Comparison of ENCODE assay signal across 22 cellular contexts in genomic region chr11:123356539-123356938, GRCh38.
DNase-seq lines count a peak whose midpoint lies in the region; ATAC-seq lines count a peak whose summit lies in the region.
"Had no signal": no experiment of that assay in that cellular context is flagged by ENCODE, and none has a peak within 500 bp of the region (broad histone marks: within the 10 kb centered on the region; RNA-seq: fewer than 3 reads in every experiment).

No MANE protein-coding gene starts in this region.

- H3K27ac Mint-ChIP-seq in T-helper 1 cell treated with Interleukin-12 subunit alpha and Interleukin-12 subunit beta and Interleukin-4 antibody, amounts not matched to agents 30 μg/mL and 1 μg/mL, for 36 hours = peak overlapping the region; percentile 90
- H3K27ac Mint-ChIP-seq in natural killer cell treated with Interleukin-12 subunit alpha and Interleukin-12 subunit beta and Interleukin-15 and Interleukin-18, amount 100 ng/mL, for 72 hours = peak overlapping the region in 1 of 2 donors; percentile 64
- H3K27ac Mint-ChIP-seq in stimulated activated naive CD8-positive, alpha-beta T cell treated with anti-CD3 and anti-CD28 coated beads, Interleukin-15, Interleukin-2, amounts not matched to agents 100 ng/mL and 50 ng/mL, for 24 hours = peak overlapping the region; percentile 97
- H3K27ac Mint-ChIP-seq: CD8-positive, alpha-beta T cell; dendritic cell treated with granulocyte-macrophage colony-stimulating factor and Interleukin-4, amounts not matched to agents 40 ng/mL and 50 ng/mL, for 4 days; HFFc6 had no signal

- H3K27me3 Mint-ChIP-seq in T-helper 1 cell treated with Interleukin-12 subunit alpha and Interleukin-12 subunit beta and Interleukin-4 antibody, amounts not matched to agents 30 μg/mL and 1 μg/mL, for 36 hours (ENCODE audit: low read depth) = no peaks in the 10 kb centered on the region
- peaks cover 24 to 26% of the 10 kb centered on the region in 2 donors for H3K27me3 Mint-ChIP-seq in natural killer cell treated with Interleukin-12 subunit alpha and Interleukin-12 subunit beta and Interleukin-15 and Interleukin-18, amount 100 ng/mL, for 72 hours
- H3K27me3 Mint-ChIP-seq in stimulated activated naive CD8-positive, alpha-beta T cell treated with anti-CD3 and anti-CD28 coated beads, Interleukin-15, Interleukin-2, amounts not matched to agents 100 ng/mL and 50 ng/mL, for 24 hours = peaks cover 65% of the 10 kb centered on the region

- peaks cover 13% of the 10 kb centered on the region for H3K36me3 Mint-ChIP-seq in T-helper 1 cell treated with Interleukin-12 subunit alpha and Interleukin-12 subunit beta and Interleukin-4 antibody, amounts not matched to agents 30 μg/mL and 1 μg/mL, for 36 hours (ENCODE audit: low read depth)
- peaks cover 6% of the 10 kb centered on the region for H3K36me3 Mint-ChIP-seq in natural killer cell treated with Interleukin-12 subunit alpha and Interleukin-12 subunit beta and Interleukin-15 and Interleukin-18, amount 100 ng/mL, for 72 hours
- H3K36me3 Mint-ChIP-seq in stimulated activated naive CD8-positive, alpha-beta T cell treated with anti-CD3 and anti-CD28 coated beads, Interleukin-15, Interleukin-2, amounts not matched to agents 100 ng/mL and 50 ng/mL, for 24 hours (ENCODE audit: low read depth) = no peaks in the 10 kb centered on the region
- H3K36me3 Mint-ChIP-seq: CD8-positive, alpha-beta T cell; T-cell had no signal

- H3K4me1 Mint-ChIP-seq in T-helper 1 cell treated with Interleukin-12 subunit alpha and Interleukin-12 subunit beta and Interleukin-4 antibody, amounts not matched to agents 30 μg/mL and 1 μg/mL, for 36 hours (ENCODE audit: low read depth) = peaks cover 36% of the 10 kb centered on the region
- peaks cover 9 to 34% of the 10 kb centered on the region in 2 donors for H3K4me1 Mint-ChIP-seq in natural killer cell treated with Interleukin-12 subunit alpha and Interleukin-12 subunit beta and Interleukin-15 and Interleukin-18, amount 100 ng/mL, for 72 hours (ENCODE audit: low read depth in 2 of 2)
- H3K4me1 Mint-ChIP-seq in stimulated activated naive CD8-positive, alpha-beta T cell treated with anti-CD3 and anti-CD28 coated beads, Interleukin-15, Interleukin-2, amounts not matched to agents 100 ng/mL and 50 ng/mL, for 24 hours (ENCODE audit: low read depth) = peaks cover 36% of the 10 kb centered on the region

- peak overlapping the region; percentile 99 for H3K4me3 Mint-ChIP-seq in T-helper 1 cell treated with Interleukin-12 subunit alpha and Interleukin-12 subunit beta and Interleukin-4 antibody, amounts not matched to agents 30 μg/mL and 1 μg/mL, for 36 hours
- peak overlapping the region; percentile 92 for H3K4me3 Mint-ChIP-seq in natural killer cell treated with Interleukin-12 subunit alpha and Interleukin-12 subunit beta and Interleukin-15 and Interleukin-18, amount 100 ng/mL, for 72 hours
- peak overlapping the region; percentile 87 for H3K4me3 Mint-ChIP-seq in stimulated activated naive CD8-positive, alpha-beta T cell treated with anti-CD3 and anti-CD28 coated beads, Interleukin-15, Interleukin-2, amounts not matched to agents 100 ng/mL and 50 ng/mL, for 24 hours
- H3K4me3 Mint-ChIP-seq: CD8-positive, alpha-beta T cell; dendritic cell treated with granulocyte-macrophage colony-stimulating factor and Interleukin-4, amounts not matched to agents 40 ng/mL and 50 ng/mL, for 4 days; HFFc6 had no signal

- H3K9me3 Mint-ChIP-seq in T-helper 1 cell treated with Interleukin-12 subunit alpha and Interleukin-12 subunit beta and Interleukin-4 antibody, amounts not matched to agents 30 μg/mL and 1 μg/mL, for 36 hours = no peaks in the 10 kb centered on the region
- no peaks in the 10 kb centered on the region for H3K9me3 Mint-ChIP-seq in natural killer cell treated with Interleukin-12 subunit alpha and Interleukin-12 subunit beta and Interleukin-15 and Interleukin-18, amount 100 ng/mL, for 72 hours
- no peaks in the 10 kb centered on the region for H3K9me3 Mint-ChIP-seq in stimulated activated naive CD8-positive, alpha-beta T cell treated with anti-CD3 and anti-CD28 coated beads, Interleukin-15, Interleukin-2, amounts not matched to agents 100 ng/mL and 50 ng/mL, for 24 hours
- H3K9me3 Mint-ChIP-seq: CD8-positive, alpha-beta T cell; dendritic cell treated with granulocyte-macrophage colony-stimulating factor and Interleukin-4, amounts not matched to agents 40 ng/mL and 50 ng/mL, for 4 days; HFFc6; T-cell had no signal

- ATAC-seq in natural killer cell treated with Interleukin-12 subunit alpha and Interleukin-12 subunit beta and Interleukin-15 and Interleukin-18, amount 100 ng/mL, for 72 hours = no peak
- ATAC-seq: CD8-positive, alpha-beta T cell; T-cell had no signal

- no peak for DNase-seq in T-helper 1 cell
- peak; percentile 43 to 48 (median 47) for DNase-seq in stimulated activated CD4-positive, alpha-beta T cell treated with anti-CD3 and anti-CD28 coated beads, Interleukin-12 subunit alpha, Interleukin-12 subunit beta, amount 100 ng/mL, for 48 hours (ENCODE audit: low read depth in 2 of 3, low spot score in 1 of 3)
- DNase-seq in stimulated activated CD4-positive, alpha-beta T cell treated with anti-CD3 and anti-CD28 coated beads, Interleukin-12 subunit alpha, Interleukin-12 subunit beta, amount 100 ng/mL, for 4 hours = no peak
- DNase-seq in natural killer cell treated with Interleukin-12 subunit alpha and Interleukin-12 subunit beta and Interleukin-15 and Interleukin-18, amount 100 ng/mL, for 72 hours (ENCODE audit: low spot score) = no peak
- no peak for DNase-seq in amniotic stem cell (lab: John Stamatoyannopoulos, UW)
- DNase-seq in OCI-M2 (lab: John Stamatoyannopoulos, UW; ENCODE audit: unreplicated experiment) = no peak
- DNase-seq: amygdala; CD8-positive, alpha-beta T cell; DMS153; GM23248; HFFc6; KBM-7; kidney glomerular epithelial cell; NCI-H1436; NCI-H510A; Peyer's patch; stomach; T-cell; transverse colon had no signal

Comparison
In these comparisons a context has a peak if more than half of its experiments do, and no peak if none do; other contexts are left out.
1. DNase-seq: peak in stimulated activated CD4-positive, alpha-beta T cell treated with anti-CD3 and anti-CD28 coated beads, Interleukin-12 subunit alpha, Interleukin-12 subunit beta, amount 100 ng/mL, for 48 hours (3 of 3); none in T-helper 1 cell (0 of 5), stimulated activated CD4-positive, alpha-beta T cell treated with anti-CD3 and anti-CD28 coated beads, Interleukin-12 subunit alpha, Interleukin-12 subunit beta, amount 100 ng/mL, for 4 hours (single experiment), natural killer cell treated with Interleukin-12 subunit alpha and Interleukin-12 subunit beta and Interleukin-15 and Interleukin-18, amount 100 ng/mL, for 72 hours (single experiment), amniotic stem cell (single experiment) and OCI-M2 (single experiment).
2. Peak in every context shown above with its lines, with median percentiles within 50 percentile points of each other: H3K4me3 Mint-ChIP-seq.